In genomic region chr1:175845371-175845770, GRCh38 we compare ENCODE assay signal across 1 cellular context.
TF ChIP-seq lines count a peak whose summit lies in the region.

No MANE protein-coding gene starts in this region.

TF ChIP-seq in HEK293, 187 proteins besides CTCF, POLR2A, EP300 and RAD21 (continued from another document and continues in another):
- TF ChIP-seq ZNF10 (tag by site-specific recombination; IDR thresholded peaks at IDR 0.05) (no peak), ZNF202 (tag by site-specific recombination; IDR thresholded peaks at IDR 0.05; ENCODE audit: borderline replicate concordance) (no peak), ZNF645 (tag by site-specific recombination; IDR thresholded peaks at IDR 0.05) (no peak), ZNF518A (tag by site-specific recombination; conservative IDR thresholded peaks at IDR 0.05; ENCODE audit: low read depth) (no peak), ZNF335 (tag by site-specific recombination; conservative IDR thresholded peaks at IDR 0.05) (no peak), KLF10 (tag by site-specific recombination; IDR thresholded peaks at IDR 0.05) (0 out of 2 replicates have a peak, but pooled peaks have one; percentile 46), ZBTB21 (tag by site-specific recombination; IDR thresholded peaks at IDR 0.05) (no peak), ZFP3 (tag by site-specific recombination; IDR thresholded peaks at IDR 0.05; ENCODE audit: low read depth) (no peak), PRDM2 (tag by site-specific recombination; IDR thresholded peaks at IDR 0.05; ENCODE audit: borderline replicate concordance) (no peak), REPIN1 (tag by site-specific recombination; IDR thresholded peaks at IDR 0.05; ENCODE audit: low read depth) (no peak), YY1 (tag by site-specific recombination; IDR thresholded peaks at IDR 0.05) (no peak), ZNF140 (tag by site-specific recombination; IDR thresholded peaks at IDR 0.05) (no peak), PATZ1 (tag by site-specific recombination; IDR thresholded peaks at IDR 0.05) (no peak), ZNF704 (tag by site-specific recombination; IDR thresholded peaks at IDR 0.05) (no peak), ZNF449 (tag by site-specific recombination; IDR thresholded peaks at IDR 0.05) (peak; percentile 83; the same call in 1 of the 2 replicates), ZBTB11 (tag by site-specific recombination; conservative IDR thresholded peaks at IDR 0.05; ENCODE audit: low read depth) (no peak), ZNF600 (tag by site-specific recombination; IDR thresholded peaks at IDR 0.05) (no peak), TRIM28 (IDR thresholded peaks at IDR 0.05; ENCODE audit: borderline replicate concordance, low read length) (no peak), ZNF501 (tag by site-specific recombination; IDR thresholded peaks at IDR 0.05) (no peak), PBX3 (CRISPR knock-in tag; IDR thresholded peaks at IDR 0.05) (no peak), ZNF239 (tag by site-specific recombination; IDR thresholded peaks at IDR 0.05) (no peak), ZNF585B (tag by site-specific recombination; IDR thresholded peaks at IDR 0.05) (no peak), ZNF777 (tag by site-specific recombination; IDR thresholded peaks at IDR 0.05; ENCODE audit: borderline replicate concordance) (no peak), ZNF513 (tag by site-specific recombination; IDR thresholded peaks at IDR 0.05) (no peak), ZNF639 (tag by site-specific recombination; IDR thresholded peaks at IDR 0.05) (peak; percentile 48; the same call in 1 of the 2 replicates), GFI1B (tag by site-specific recombination; IDR thresholded peaks at IDR 0.05) (peak; percentile 55), ZBTB17 (tag by site-specific recombination; IDR thresholded peaks at IDR 0.05) (no peak), ZNF114 (tag by site-specific recombination; IDR thresholded peaks at IDR 0.05) (no peak)
